Comparison of ENCODE assay signal across 8 cellular contexts in the genomic region with DNA sequence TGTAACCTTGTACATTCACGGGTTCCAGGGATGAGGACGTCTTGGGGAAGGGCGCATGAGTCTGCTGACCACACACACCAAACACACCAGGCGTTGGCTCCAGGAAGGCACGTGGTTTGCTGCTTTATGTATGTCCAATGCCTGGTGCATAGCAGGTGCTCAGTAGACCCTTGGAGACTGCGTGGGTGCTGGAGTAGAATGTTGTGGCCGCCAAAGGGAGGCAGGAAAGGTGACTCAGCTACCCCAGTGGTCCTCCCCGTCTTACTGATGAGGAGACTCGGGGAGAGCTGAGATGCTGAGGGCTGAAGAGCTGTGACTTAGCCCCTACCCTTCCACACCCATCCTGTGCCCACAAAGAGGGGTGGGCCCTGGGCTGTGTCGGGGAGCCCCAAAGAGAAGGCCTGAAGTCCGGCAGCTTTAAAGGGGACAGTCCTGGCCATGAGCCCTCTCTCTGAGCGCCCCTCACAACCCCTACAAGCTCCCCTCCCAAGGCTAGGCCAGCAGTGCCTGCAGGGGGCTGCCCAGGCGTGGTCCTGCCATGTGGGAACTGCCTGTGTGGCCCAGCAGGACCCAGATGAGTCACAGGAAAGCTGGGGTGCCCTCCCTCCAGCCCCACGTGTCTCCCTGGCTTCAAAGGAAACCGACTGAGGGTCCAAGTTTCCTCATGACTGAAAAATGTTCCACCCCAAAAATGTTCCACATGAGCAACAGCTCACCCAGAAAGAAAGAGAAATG. TPM values are rescaled to one million over a fixed set of nuclear protein-coding genes. Genes with fewer than 3 reads are reported as not detected.
DNase-seq lines count a peak whose midpoint lies in the region; ATAC-seq and TF ChIP-seq lines count a peak whose summit lies in the region.

No MANE protein-coding gene starts in this region.

- DNase-seq in left cardiac atrium (peak; percentile 51), left ventricle myocardium superior (no peak), neural crest cell (ENCODE audit: low read depth, low spot score) (no peak), aorta (peak; percentile 74 to 75), nucleus accumbens (lab: John Stamatoyannopoulos, UW) (no peak), globus pallidus (ENCODE audit: low spot score) (no peak)
- peak; percentile 72 to 88 for DNase-seq in activated naive CD4-positive, alpha-beta T cell treated with anti-CD3 and anti-CD28 coated beads, Interleukin-2, amount 50 U/mL, for 72 hours (ENCODE audit: low spot score in 2 of 2)

- peaks cover 34 to 35% of the 10 kb centered on the region in 2 donors for H3K36me3 Mint-ChIP-seq in activated naive CD4-positive, alpha-beta T cell treated with anti-CD3 and anti-CD28 coated beads, Interleukin-2, amount 50 U/mL, for 72 hours
- no peaks in the 10 kb centered on the region for H3K36me3 Mint-ChIP-seq in neural crest cell (ENCODE audit: low read depth)

- peaks cover 6% of the 10 kb centered on the region for H3K4me1 Mint-ChIP-seq in neural crest cell

- no peaks in the 10 kb centered on the region for H3K4me1 ChIP-seq in aorta (ENCODE audit: control insufficient read depth in 1 of 2, insufficient read depth in 2 of 2, low read length in 2 of 2)

- peaks cover 10 to 14% of the 10 kb centered on the region in 2 donors for H3K9me3 Mint-ChIP-seq in activated naive CD4-positive, alpha-beta T cell treated with anti-CD3 and anti-CD28 coated beads, Interleukin-2, amount 50 U/mL, for 72 hours
- no peaks in the 10 kb centered on the region for H3K9me3 Mint-ChIP-seq in neural crest cell

- H3K27me3 Mint-ChIP-seq in neural crest cell (ENCODE audit: low read depth): no peaks in the 10 kb centered on the region

- no peak overlapping the region for H3K4me3 ChIP-seq in aorta (ENCODE audit: low read length in 2 of 2)

- no peak overlapping the region for H3K4me3 Mint-ChIP-seq in neural crest cell

- 58 to 66% methylated on average over 14 to 15 of the region's 15 CpGs for WGBS in aorta, 2 donors

- peak overlapping the region in 1 of 2 donors; percentile 70 for H3K27ac ChIP-seq in aorta (ENCODE audit: low read depth in 1 of 2, low read length in 2 of 2)

- no peaks in the 10 kb centered on the region for H3K27me3 ChIP-seq in aorta (ENCODE audit: control insufficient read depth in 1 of 2, insufficient read depth in 2 of 2, low read length in 1 of 2)

- H3K27ac Mint-ChIP-seq in activated naive CD4-positive, alpha-beta T cell treated with anti-CD3 and anti-CD28 coated beads, Interleukin-2, amount 50 U/mL, for 72 hours: peak overlapping the region; percentile 98 to 100
- peak overlapping the region; percentile 5 for H3K27ac Mint-ChIP-seq in neural crest cell (ENCODE audit: unreplicated experiment)

- no peaks in the 10 kb centered on the region for H3K9me3 ChIP-seq in aorta (ENCODE audit: control insufficient read depth, low read length)

- ATAC-seq in left cardiac atrium: peak in 1 of 2 donors; percentile 6
- ATAC-seq in left ventricle myocardium superior: no peak
- ATAC-seq in activated naive CD4-positive, alpha-beta T cell treated with anti-CD3 and anti-CD28 coated beads, Interleukin-2, amount 50 U/mL, for 72 hours: peak; percentile 61 to 72
- peak; percentile 61 for ATAC-seq in aorta (ENCODE audit: low FRiP score)
- ATAC-seq in HG02588 (IDR thresholded peaks at IDR 0.05; ENCODE audit: unreplicated experiment): no peak

- TF ChIP-seq CTCF in neural crest cell (conservative IDR thresholded peaks at IDR 0.05): no peak

- no peaks in the 10 kb centered on the region for H3K36me3 ChIP-seq in aorta (ENCODE audit: control insufficient read depth in 1 of 2, insufficient read depth in 2 of 2, low read length in 1 of 2)

- intact Hi-C loops in left cardiac atrium (cut with DNase I): no loop called here
- intact Hi-C loops in left ventricle myocardium superior (cut with micrococcal nuclease): no loop called here
- intact Hi-C loops in aorta (cut with DNase I): no loop called here

RNA-seq across cellular contexts. Expression of gene PTGIS, which starts 28.0 kb away (rescaled TPM):
- total RNA-seq in left cardiac atrium (100 to 1,000 TPM in 1 of 2 donors, 10 to 100 TPM in 1; 45.2 to 124 TPM), left ventricle myocardium superior (24.0 TPM), neural crest cell (7.1 and 9.8 TPM in 2 replicates), aorta (100 to 1,000 TPM; 351 to 637 TPM)
- 1 to 10 TPM in 1 of 2 donors, under 1 TPM in 1; 0.60 to 1.0 TPM for total RNA-seq in activated naive CD4-positive, alpha-beta T cell treated with anti-CD3 and anti-CD28 coated beads, Interleukin-2, amount 50 U/mL, for 72 hours
- 100 to 1,000 TPM in 1 of 2 donors, 10 to 100 TPM in 1; 53.6 to 115 TPM for polyA plus RNA-seq in aorta

Comparison
In these comparisons a context has a peak if more than half of its experiments do, and no peak if none do; other contexts are left out.
1. DNase-seq: peak in left cardiac atrium (single experiment), activated naive CD4-positive, alpha-beta T cell treated with anti-CD3 and anti-CD28 coated beads, Interleukin-2, amount 50 U/mL, for 72 hours (2 of 2) and aorta (2 of 2); none in left ventricle myocardium superior (single experiment), neural crest cell (single experiment), nucleus accumbens (0 of 56) and globus pallidus (single experiment).
2. ATAC-seq: peak in activated naive CD4-positive, alpha-beta T cell treated with anti-CD3 and anti-CD28 coated beads, Interleukin-2, amount 50 U/mL, for 72 hours (2 of 2) and aorta (single experiment); none in left ventricle myocardium superior (single experiment) and HG02588 (single experiment).